ENCODE assay signal across 7 cellular contexts in the genomic region with DNA sequence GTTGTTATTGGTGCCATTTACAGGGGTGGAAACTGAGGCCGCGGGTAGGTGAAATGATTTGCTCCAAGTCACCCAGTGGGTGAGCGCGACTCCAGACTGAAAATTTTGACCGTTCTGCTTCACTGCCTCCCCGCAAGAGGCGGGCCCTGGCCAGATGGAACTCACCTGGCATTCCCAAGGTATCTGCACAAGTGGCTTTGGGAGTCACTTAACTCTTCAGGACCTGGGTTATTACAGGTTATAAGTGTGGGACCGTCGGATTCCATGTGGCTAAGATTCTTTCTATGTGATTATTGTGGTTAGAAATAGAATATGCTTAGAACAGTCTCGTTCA. TPM values are rescaled to one million over a fixed set of nuclear protein-coding genes. Genes with fewer than 3 reads are reported as not detected.
DNase-seq lines count a peak whose midpoint lies in the region; ATAC-seq and TF ChIP-seq lines count a peak whose summit lies in the region.
"Had no signal": no experiment of that assay in that cellular context is flagged by ENCODE, and none has a peak within 500 bp of the region (broad histone marks: within the 10 kb centered on the region; RNA-seq: fewer than 3 reads in every experiment).

No MANE protein-coding gene starts in this region.

- peaks cover 8% of the 10 kb centered on the region for H3K4me1 Mint-ChIP-seq in MCF 10A (ENCODE audit: insufficient read depth, unreplicated experiment)

- peaks cover 5% of the 10 kb centered on the region for H3K9me3 ChIP-seq in neuron (ENCODE audit: low read length)

- CTCF ChIA-PET in MCF 10A (lab: Yijun Ruan, JAX) = interaction anchor here (0.6 kb wide), 1 partner anchor 27 kb away, joined by 5 read pairs; no protein-coding TSS in a partner anchor

- H3K27ac Mint-ChIP-seq in MCF 10A (ENCODE audit: low read depth, unreplicated experiment) = peak overlapping the region; percentile 99

- BruUV-seq in MCF 10A (replicated peaks; lab: Mats Ljungman, UMichigan) = no TSS peak

- H3K27me3 Mint-ChIP-seq in MCF 10A (ENCODE audit: insufficient read depth, unreplicated experiment) = no peaks in the 10 kb centered on the region

- peaks cover 18% of the 10 kb centered on the region for H3K36me3 Mint-ChIP-seq in MCF 10A (ENCODE audit: insufficient read depth, unreplicated experiment)

- peaks cover 5% of the 10 kb centered on the region for H3K4me1 ChIP-seq in neuron (ENCODE audit: insufficient read depth, low read length)

- no peak for TF ChIP-seq CTCF in MCF 10A (IDR thresholded peaks at IDR 0.05; ENCODE audit: unreplicated experiment)

- no peaks in the 10 kb centered on the region for H3K36me3 ChIP-seq in neuron (ENCODE audit: insufficient read depth, low read length)

- no peak for ATAC-seq in GM19035 (IDR thresholded peaks at IDR 0.05; ENCODE audit: unreplicated experiment)

- H3K4me3 ChIP-seq in neuron (ENCODE audit: low read length) = peak overlapping the region; percentile 70

- DNase-seq in NCI-H2171 treated with DMSO at 0.1 percent for 48 hours (lab: John Stamatoyannopoulos, UW) (peak; percentile 58), NCI-H2171 (lab: John Stamatoyannopoulos, UW) (no peak), MCF 10A (ENCODE audit: unreplicated experiment) (peak; percentile 29)
- DNase-seq in stimulated activated CD4-positive, alpha-beta T cell treated with anti-CD3 and anti-CD28 coated beads, Interleukin-2, amount 100 ng/mL, for 48 hours = no peak

- no peaks in the 10 kb centered on the region for H3K9me3 Mint-ChIP-seq in MCF 10A (ENCODE audit: unreplicated experiment)

- POLR2A ChIA-PET in MCF 10A (lab: Yijun Ruan, JAX) = interaction anchor here (0.8 to 2.1 kb wide), 7 partner anchors 14 to 543 kb away, joined by 3 to 9 read pairs (median 4); a partner anchor contains a TSS

- peaks cover 3% of the 10 kb centered on the region for H3K27me3 ChIP-seq in neuron (ENCODE audit: insufficient read depth, low read length)

- intact Hi-C loops in MCF 10A (cut with micrococcal nuclease) = no loop called here

- peak overlapping the region; percentile 100 for H3K4me3 Mint-ChIP-seq in MCF 10A (ENCODE audit: unreplicated experiment)

- peak overlapping the region; percentile 43 for H2AFZ ChIP-seq in neuron (ENCODE audit: low read depth, low read length)

RNA-seq across cellular contexts. Expression of a gene that starts 0.6 kb away (rescaled TPM):
- total RNA-seq in MCF 10A (2022) = 47.4 and 47.5 TPM in 2 replicates

RNA-seq across cellular contexts. Expression of a gene that starts 6.4 kb away (rescaled TPM):
- not detected in 2 replicates for total RNA-seq in MCF 10A (2022)
- total RNA-seq: lung microvascular endothelial cell had no signal

RNA-seq across cellular contexts. Expression of a gene that starts 31.8 kb away (rescaled TPM):
- not detected in 2 replicates for total RNA-seq in MCF 10A (2022)

RNA-seq across cellular contexts. Expression of a gene that starts 37.5 kb away (rescaled TPM):
- total RNA-seq in MCF 10A (2022) = 127 and 155 TPM in 2 replicates

RNA-seq across cellular contexts. Expression of a gene that starts 45.0 kb away (rescaled TPM):
- total RNA-seq in MCF 10A (2022) = 2.1 and 2.5 TPM in 2 replicates

Comparison
In these comparisons a context has a peak if more than half of its experiments do, and no peak if none do; other contexts are left out.
1. DNase-seq: peak in NCI-H2171 treated with DMSO at 0.1 percent for 48 hours (single experiment) and MCF 10A (single experiment); none in NCI-H2171 (single experiment) and stimulated activated CD4-positive, alpha-beta T cell treated with anti-CD3 and anti-CD28 coated beads, Interleukin-2, amount 100 ng/mL, for 48 hours (0 of 2).